In genomic region chr17:63423963-63424362, GRCh38 we compare ENCODE assay signal across 16 cellular contexts. TPM values are rescaled to one million over a fixed set of nuclear protein-coding genes. Genes with fewer than 3 reads are reported as not detected.
"Had no signal": no experiment of that assay in that cellular context is flagged by ENCODE, and none has a peak within 500 bp of the region (broad histone marks: within the 10 kb centered on the region; RNA-seq: fewer than 3 reads in every experiment).

No MANE protein-coding gene starts in this region.

- H3K9me3 ChIP-seq: body of pancreas, colonic mucosa, heart right ventricle, sigmoid colon had no signal

- ATAC-seq: activated CD8-positive, alpha-beta T cell treated with anti-CD3 and anti-CD28 coated beads for 36 hours; body of pancreas; natural killer cell treated with Interleukin-12 subunit alpha and Interleukin-12 subunit beta and Interleukin-15 and Interleukin-18, amount 100 ng/mL, for 72 hours; stimulated activated naive B cell treated with anti-CD40 and anti-IgM and Interleukin-4, amounts not matched to agents 10 μg/mL and 1 μg/mL and 100 μg/mL, for 72 hours had no signal

- H3K4me3 ChIP-seq: body of pancreas, colonic mucosa, heart right ventricle, sigmoid colon, SK-N-MC had no signal

- H3K27ac ChIP-seq: body of pancreas, colonic mucosa, sigmoid colon, SK-N-MC had no signal

- DNase-seq: activated CD4-positive, alpha-beta T cell treated with anti-CD3 and anti-CD28 coated beads, Interleukin-2, amount 10 ng/mL, durations not matched to agents 24 days and 14 days; activated CD4-positive, CD25-positive, alpha-beta regulatory T cell; activated CD8-positive, alpha-beta T cell treated with anti-CD3 and anti-CD28 coated beads for 36 hours; activated naive CD4-positive, alpha-beta T cell treated with Interleukin-2 at 50 U/mL for 16 hours; activated T-cell treated with anti-CD3 and anti-CD28 coated beads, Interleukin-2, amount 50 U/mL, for 24 hours; body of pancreas; central memory CD4-positive, alpha-beta T cell; colonic mucosa; heart right ventricle; nucleus accumbens; stimulated activated CD4-positive, alpha-beta T cell treated with anti-CD3 and anti-CD28 coated beads, Interleukin-4, amount 100 ng/mL, for 4 hours; stimulated activated naive B cell treated with anti-CD40 and anti-IgM and Interleukin-4, amounts not matched to agents 10 μg/mL and 1 μg/mL and 100 μg/mL, for 72 hours had no signal

- H3K36me3 ChIP-seq: colonic mucosa had no signal

- H3K4me1 ChIP-seq: colonic mucosa, sigmoid colon had no signal

- H3K27me3 ChIP-seq: body of pancreas, colonic mucosa, heart right ventricle, sigmoid colon had no signal

RNA-seq across cellular contexts. Expression of gene ACE, which starts 52.9 kb away (rescaled TPM):
- total RNA-seq: activated CD4-positive, alpha-beta T cell treated with anti-CD3 and anti-CD28 coated beads, Interleukin-2, amount 10 ng/mL, durations not matched to agents 24 days and 14 days; activated T-helper 2 cell treated with anti-CD3 and anti-CD28 coated beads, Interferon-gamma antibody, Interleukin-2, Interleukin-4, amounts not matched to agents 10 μg/mL and 5 μg/mL and 100 μg/mL, durations not matched to agents 14 hours and 24 hours and 36 hours; natural killer cell treated with Interleukin-12 subunit alpha and Interleukin-12 subunit beta and Interleukin-15 and Interleukin-18, amount 100 ng/mL, for 72 hours had no signal
